Comparison of ENCODE assay signal across 17 cellular contexts in the genomic region with DNA sequence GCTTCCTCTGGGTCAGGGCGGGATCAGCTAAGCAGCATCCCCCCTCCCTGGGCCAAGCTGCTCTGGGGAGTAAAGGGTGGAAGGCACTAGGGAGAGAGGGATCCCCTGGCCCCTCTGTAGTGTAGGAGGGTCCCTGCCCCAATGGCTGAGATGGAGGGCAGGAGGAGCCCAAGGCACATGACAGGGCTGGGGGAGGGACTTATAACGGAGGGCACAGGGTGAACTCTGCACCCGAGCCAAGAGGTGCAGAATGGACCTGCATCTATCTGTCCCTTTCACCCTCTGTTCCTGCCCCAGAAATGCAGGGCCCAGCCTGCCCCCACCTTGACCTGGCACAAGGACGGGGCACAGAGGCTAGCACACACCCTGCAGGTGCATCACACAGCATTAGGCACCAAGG. TPM values are rescaled to one million over a fixed set of nuclear protein-coding genes. Genes with fewer than 3 reads are reported as not detected.
"Had no signal": no experiment of that assay in that cellular context is flagged by ENCODE, and none has a peak within 500 bp of the region (broad histone marks: within the 10 kb centered on the region; RNA-seq: fewer than 3 reads in every experiment).

No MANE protein-coding gene starts in this region.

- H3K27ac Mint-ChIP-seq: effector memory CD8-positive, alpha-beta T cell had no signal

- FAIRE-seq: astrocyte, bronchial epithelial cell, islet of Langerhans had no signal

- DNase-seq: activated CD4-positive, alpha-beta T cell treated with anti-CD3 and anti-CD28 coated beads, Interleukin-2, amount 10 ng/mL, durations not matched to agents 24 days and 14 days; activated CD8-positive, alpha-beta memory T cell treated with anti-CD3 and anti-CD28 coated beads, Interleukin-2, amount 50 U/mL, for 4 hours; activated effector memory CD4-positive, alpha-beta T cell treated with Interleukin-2 at 50 U/mL for 16 hours; activated naive CD4-positive, alpha-beta T cell treated with anti-CD3 and anti-CD28 coated beads, Interleukin-2, amount 10 ng/mL, durations not matched to agents 7 days and 5 days; activated T-cell treated with anti-CD3 and anti-CD28 coated beads, Interleukin-2, amount 50 U/mL, for 4 hours; dermis blood vessel endothelial cell; effector memory CD8-positive, alpha-beta T cell; foreskin fibroblast; left colon; lower lobe of right lung; stimulated activated naive B cell treated with anti-CD40 and anti-IgM and Interleukin-4, amounts not matched to agents 10 μg/mL and 1 μg/mL and 100 μg/mL, for 72 hours; T1000 had no signal

- H3K4me3 ChIP-seq: lower lobe of right lung had no signal

- H3K27me3 Mint-ChIP-seq: activated CD4-positive, alpha-beta T cell treated with anti-CD3 and anti-CD28 coated beads, Interleukin-2, amount 10 ng/mL, durations not matched to agents 24 days and 14 days; activated naive CD4-positive, alpha-beta T cell treated with anti-CD3 and anti-CD28 coated beads, Interleukin-2, amount 10 ng/mL, durations not matched to agents 7 days and 5 days; effector memory CD8-positive, alpha-beta T cell; natural killer cell treated with Interleukin-12 subunit alpha and Interleukin-12 subunit beta and Interleukin-15 and Interleukin-18, amount 100 ng/mL, for 72 hours; stimulated activated naive B cell treated with anti-CD40 and anti-IgM and Interleukin-4, amounts not matched to agents 10 μg/mL and 1 μg/mL and 100 μg/mL, for 72 hours had no signal

- H3K4me3 Mint-ChIP-seq: activated CD4-positive, alpha-beta T cell treated with anti-CD3 and anti-CD28 coated beads, Interleukin-2, amount 10 ng/mL, durations not matched to agents 24 days and 14 days; activated naive CD4-positive, alpha-beta T cell treated with anti-CD3 and anti-CD28 coated beads, Interleukin-2, amount 10 ng/mL, durations not matched to agents 7 days and 5 days; activated T-cell treated with anti-CD3 and anti-CD28 coated beads, Interleukin-2, amount 50 U/mL, for 4 hours; effector memory CD8-positive, alpha-beta T cell; natural killer cell treated with Interleukin-12 subunit alpha and Interleukin-12 subunit beta and Interleukin-15 and Interleukin-18, amount 100 ng/mL, for 72 hours; stimulated activated naive B cell treated with anti-CD40 and anti-IgM and Interleukin-4, amounts not matched to agents 10 μg/mL and 1 μg/mL and 100 μg/mL, for 72 hours had no signal

- H3K9me3 Mint-ChIP-seq: activated CD4-positive, alpha-beta T cell treated with anti-CD3 and anti-CD28 coated beads, Interleukin-2, amount 10 ng/mL, durations not matched to agents 24 days and 14 days; activated naive CD4-positive, alpha-beta T cell treated with anti-CD3 and anti-CD28 coated beads, Interleukin-2, amount 10 ng/mL, durations not matched to agents 7 days and 5 days; activated T-cell treated with anti-CD3 and anti-CD28 coated beads, Interleukin-2, amount 50 U/mL, for 4 hours; effector memory CD8-positive, alpha-beta T cell; natural killer cell treated with Interleukin-12 subunit alpha and Interleukin-12 subunit beta and Interleukin-15 and Interleukin-18, amount 100 ng/mL, for 72 hours; stimulated activated naive B cell treated with anti-CD40 and anti-IgM and Interleukin-4, amounts not matched to agents 10 μg/mL and 1 μg/mL and 100 μg/mL, for 72 hours had no signal

- H3K36me3 Mint-ChIP-seq: natural killer cell treated with Interleukin-12 subunit alpha and Interleukin-12 subunit beta and Interleukin-15 and Interleukin-18, amount 100 ng/mL, for 72 hours had no signal

- H3K27ac ChIP-seq: lower lobe of right lung had no signal

- ATAC-seq: activated T-cell treated with anti-CD3 and anti-CD28 coated beads, Interleukin-2, amount 50 U/mL, for 4 hours; effector memory CD8-positive, alpha-beta T cell; left colon; lower lobe of right lung; natural killer cell treated with Interleukin-12 subunit alpha and Interleukin-12 subunit beta and Interleukin-15 and Interleukin-18, amount 100 ng/mL, for 72 hours; stimulated activated naive B cell treated with anti-CD40 and anti-IgM and Interleukin-4, amounts not matched to agents 10 μg/mL and 1 μg/mL and 100 μg/mL, for 72 hours had no signal

- H3K9me3 ChIP-seq: lower lobe of right lung had no signal

RNA-seq across cellular contexts. Expression of a gene that starts 3.8 kb away (rescaled TPM):
- total RNA-seq: glomerular endothelial cell had no signal
